In genomic region chr3:66478923-66479322, GRCh38 we compare ENCODE assay signal across 15 cellular contexts. TPM values are rescaled to one million over a fixed set of nuclear protein-coding genes. Genes with fewer than 3 reads are reported as not detected.
DNase-seq lines count a peak whose midpoint lies in the region; ATAC-seq, FAIRE-seq and TF ChIP-seq lines count a peak whose summit lies in the region.
"Had no signal": no experiment of that assay in that cellular context is flagged by ENCODE, and none has a peak within 500 bp of the region (broad histone marks: within the 10 kb centered on the region; RNA-seq: fewer than 3 reads in every experiment).

No MANE protein-coding gene starts in this region.

- H3K4me3 Mint-ChIP-seq in WTC11 (peak overlapping the region; percentile 42), Calu3 (ENCODE audit: low read depth, unreplicated experiment) (no peak overlapping the region)

- in situ Hi-C loops in HepG2 (cut with HindIII; ENCODE audit: extremely low pct_ligation_motif_present, low pct_unique_long_range_greater_than_20kb) = no loop called here
- in situ Hi-C loops in KBM-7 (cut with MboI; ENCODE audit: low pct_unique_long_range_greater_than_20kb, low sequenced_read_pairs) = no loop called here

- H3K27me3 ChIP-seq in HepG2 (ENCODE audit: control insufficient read depth in 1 of 2, insufficient read depth in 2 of 2, low read length in 2 of 2) = no peaks in the 10 kb centered on the region
- H3K27me3 ChIP-seq in right lobe of liver = no peaks in the 10 kb centered on the region
- H3K27me3 ChIP-seq: gastrocnemius medialis, SJSA1 had no signal

- H3K9me3 ChIP-seq in HepG2 (ENCODE audit: low read length) (no peaks in the 10 kb centered on the region), right lobe of liver (no peaks in the 10 kb centered on the region), mucosa of descending colon (no peaks in the 10 kb centered on the region)
- H3K9me3 ChIP-seq: gastrocnemius medialis, SJSA1 had no signal

- no peaks in the 10 kb centered on the region for H3K9me3 Mint-ChIP-seq in WTC11
- H3K9me3 Mint-ChIP-seq in Calu3 (ENCODE audit: low read depth, unreplicated experiment) = no peaks in the 10 kb centered on the region
- H3K9me3 Mint-ChIP-seq: endodermal cell had no signal

- no peak overlapping the region for H2AFZ ChIP-seq in HepG2 (ENCODE audit: low read length)

- no peak overlapping the region for H3K9ac ChIP-seq in HepG2 (ENCODE audit: insufficient read depth, low read depth, low read length)

- H3K4me3 ChIP-seq in HepG2 (replicated peaks in 1 of 3; ENCODE audit: insufficient read depth in 1 of 3, low read depth in 2 of 3, low read length in 3 of 3) (no peak overlapping the region), right lobe of liver (no peak overlapping the region), mucosa of descending colon (no peak overlapping the region)
- H3K4me3 ChIP-seq: gastrocnemius medialis, SJSA1 had no signal

- POLR2A ChIA-PET in HepG2 (lab: Yijun Ruan, JAX) (interaction anchor here (1.2 to 7.6 kb wide), 3 partner anchors 10 to 20 kb away, joined by 3 to 115 read pairs (median 20); no protein-coding TSS in a partner anchor), WTC11 (lab: Charles Lee) (interaction anchor here (0.5 to 0.8 kb wide), 2 partner anchors 17 to 131 kb away, joined by 3 to 4 read pairs; no protein-coding TSS in a partner anchor)

- DNase-seq in HepG2 (ENCODE audit: low spot score) (no peak), right lobe of liver (no peak), WTC11 (ENCODE audit: low spot score) (no peak), mucosa of descending colon (peak in 2 of 3 donors; percentile 54 to 68), kidney tubule cell (ENCODE audit: low spot score) (no peak), Calu3 (no peak), KBM-7 (no peak)
- no peak for DNase-seq in stimulated activated CD4-positive, alpha-beta T cell treated with anti-CD3 and anti-CD28 coated beads, Interleukin-1b, Interleukin-23, amount 100 ng/mL, for 48 hours
- DNase-seq: DND-41; endodermal cell; gastrocnemius medialis; stimulated activated CD4-positive, alpha-beta T cell treated with anti-CD3 and anti-CD28 coated beads, Interleukin-12 subunit alpha, Interleukin-12 subunit beta, amount 100 ng/mL, for 4 hours had no signal

- H3K36me3 Mint-ChIP-seq in WTC11 = no peaks in the 10 kb centered on the region
- H3K36me3 Mint-ChIP-seq in Calu3 (ENCODE audit: insufficient read depth, unreplicated experiment) = no peaks in the 10 kb centered on the region

- H3K4me1 ChIP-seq in HepG2 (ENCODE audit: insufficient read depth, low read length) (peaks cover 98% of the 10 kb centered on the region), right lobe of liver (peaks cover 0 to 80% (median 25%) of the 10 kb centered on the region in 4 donors), mucosa of descending colon (ENCODE audit: low read depth) (peaks cover 88% of the 10 kb centered on the region)

- no peak for TF ChIP-seq EP300 in HepG2 (IDR thresholded peaks at IDR 0.05; ENCODE audit: low read depth in 2 of 2, low read length in 2 of 2)
- no peak for TF ChIP-seq EP300 in HepG2 (CRISPR knock-in tag; IDR thresholded peaks at IDR 0.05; ENCODE audit: borderline replicate concordance)

- H3K27ac Mint-ChIP-seq in WTC11 = peak overlapping the region; percentile 48
- H3K27ac Mint-ChIP-seq in Calu3 (ENCODE audit: unreplicated experiment) = no peak overlapping the region
- H3K27ac Mint-ChIP-seq: endodermal cell had no signal

- H3K4me2 ChIP-seq in HepG2 (ENCODE audit: low read depth, low read length) = no peak overlapping the region

- CTCF ChIA-PET in HepG2 (lab: Yijun Ruan, JAX; ENCODE audit: low intra/inter-chr PET ratio, low total read pairs) = no interaction called here
- CTCF ChIA-PET in WTC11 (lab: Charles Lee) = interaction anchor here (1.3 kb wide), 1 partner anchor 72 kb away, joined by 4 read pairs; no protein-coding TSS in a partner anchor
- CTCF ChIA-PET in Calu3 (lab: Charles Lee) = interaction anchor here (1.2 kb wide), 1 partner anchor 12 kb away, joined by 4 read pairs; no protein-coding TSS in a partner anchor

- H3K4me1 Mint-ChIP-seq in WTC11 (peaks cover 12% of the 10 kb centered on the region), Calu3 (ENCODE audit: low read depth, unreplicated experiment) (peaks cover 37% of the 10 kb centered on the region)

- WGBS in HepG2 (ENCODE audit: low lambda C conversion rate) = 95% methylated on average over 8 of the region's 8 CpGs
- WGBS in right lobe of liver (ENCODE audit: insufficient coverage, low coverage, low lambda C conversion rate, missing lambda C conversion rate) = 87% methylated on average over 8 of the region's 8 CpGs

- H4K20me1 ChIP-seq in HepG2 (ENCODE audit: insufficient read depth, low read length) = no peaks in the 10 kb centered on the region

- ATAC-seq in HepG2 = no peak
- no peak for ATAC-seq in right lobe of liver
- ATAC-seq in WTC11 = peak; percentile 21
- ATAC-seq in mucosa of descending colon = peak; percentile 58
- ATAC-seq: gastrocnemius medialis had no signal

- no peak for TF ChIP-seq RAD21 in HepG2 (CRISPR knock-in tag; IDR thresholded peaks at IDR 0.05)

- H3K36me3 ChIP-seq in HepG2 (replicated peaks in 1 of 2; ENCODE audit: control insufficient read depth in 1 of 2, insufficient read depth in 2 of 2, low read length in 2 of 2) (no peaks in the 10 kb centered on the region), right lobe of liver (no peaks in the 10 kb centered on the region), mucosa of descending colon (ENCODE audit: low read depth) (no peaks in the 10 kb centered on the region)
- H3K36me3 ChIP-seq: gastrocnemius medialis, SJSA1 had no signal

- H3K27me3 Mint-ChIP-seq in WTC11 (ENCODE audit: low read depth) (no peaks in the 10 kb centered on the region), Calu3 (ENCODE audit: unreplicated experiment) (no peaks in the 10 kb centered on the region)

- intact Hi-C loops in HepG2 (cut with micrococcal nuclease; ENCODE audit: unreplicated experiment) = no loop called here
- intact Hi-C loops in right lobe of liver (cut with DNase I) = no loop called here
- intact Hi-C loops in mucosa of descending colon (cut with DNase I, micrococcal nuclease) = loop anchor here (5.0 to 10.0 kb wide), 2 partner anchors 37 to 54 kb away; no protein-coding TSS in a partner anchor
- intact Hi-C loops in Calu3 (cut with micrococcal nuclease; ENCODE audit: unreplicated experiment) = no loop called here

- no peak for FAIRE-seq in HepG2 (lab: Jason Lieb, UNC)
- FAIRE-seq: astrocyte, keratinocyte had no signal

- H3K27ac ChIP-seq in HepG2 (ENCODE audit: extremely low read length, insufficient read depth, low read length) (peak overlapping the region; percentile 99), right lobe of liver (no peak overlapping the region)
- H3K27ac ChIP-seq: gastrocnemius medialis, SJSA1 had no signal

- TF ChIP-seq POLR2A in HepG2 (IDR thresholded peaks at IDR 0.05; ENCODE audit: insufficient read depth in 1 of 2, low read depth in 2 of 2, low read length in 2 of 2) = no peak
- no peak for TF ChIP-seq POLR2A in right lobe of liver (IDR thresholded peaks at IDR 0.05)

- TF ChIP-seq CTCF in HepG2 (CRISPR knock-in tag; IDR thresholded peaks at IDR 0.05) (no peak), right lobe of liver (IDR thresholded peaks at IDR 0.05) (no peak), WTC11 (IDR thresholded peaks at IDR 0.05) (no peak), mucosa of descending colon (IDR thresholded peaks at IDR 0.05) (no peak), Calu3 (IDR thresholded peaks at IDR 0.05; ENCODE audit: unreplicated experiment) (no peak)

- BruUV-seq in HepG2 (replicated peaks; lab: Mats Ljungman, UMichigan) (no TSS peak), Calu3 (replicated peaks; lab: Mats Ljungman, UMichigan) (no TSS peak)

- H3K79me2 ChIP-seq in HepG2 (ENCODE audit: insufficient read depth, low read length) = peaks cover 85% of the 10 kb centered on the region

TF ChIP-seq in WTC11, 78 proteins besides CTCF, POLR2A, EP300 and RAD21 (continues in another document):
- no peak for TF ChIP-seq KAT7 (CRISPR knock-in tag; IDR thresholded peaks at IDR 0.05; ENCODE audit: borderline replicate concordance)
- TF ChIP-seq ATF3 (CRISPR knock-in tag; conservative IDR thresholded peaks at IDR 0.05) = no peak

RNA-seq across cellular contexts. Expression of gene LRIG1, which starts 21.9 kb away (rescaled TPM):
- 16.3 and 24.8 TPM in 2 replicates for total RNA-seq in HepG2 (2016; rRNA removed; fragmentation: Illumina TruSeq; extraction: Trizol)
- total RNA-seq in HepG2 (2016; cell fraction: cytosol; rRNA removed; fragmentation: Illumina TruSeq; extraction: Trizol; ENCODE audit: low read depth) = 24.3 and 29.3 TPM in 2 replicates
- 14.1 and 27.5 TPM in 2 replicates for total RNA-seq in HepG2 (2016; cell fraction: insoluble cytoplasmic fraction; rRNA removed; fragmentation: Illumina TruSeq; extraction: Trizol)
- total RNA-seq in HepG2 (2016; cell fraction: membrane; rRNA removed; fragmentation: Illumina TruSeq; extraction: Trizol) = 13.9 and 14.8 TPM in 2 replicates
- 30.1 and 36.3 TPM in 2 replicates for total RNA-seq in HepG2 (2016; cell fraction: nucleus; rRNA removed; fragmentation: Illumina TruSeq; extraction: Trizol)
- polyA plus RNA-seq in HepG2 (2011; rRNA removed) = 17.8 and 23.5 TPM in 2 replicates
- polyA plus RNA-seq in HepG2 (2011; cell fraction: cytosol; rRNA removed) = 15.1 TPM in 2 replicates
- 38.4 and 48.0 TPM in 2 replicates for polyA plus RNA-seq in HepG2 (2011; cell fraction: nucleus; rRNA removed)
- 18.0 and 20.2 TPM in 2 replicates for polyA plus RNA-seq in HepG2 (2012)
- polyA plus RNA-seq in HepG2 (2016; cell fraction: cytosol; fragmentation: Illumina TruSeq; extraction: Trizol; ENCODE audit: low read depth) = 0.89 and 1.1 TPM in 2 replicates
- polyA plus RNA-seq in HepG2 (2016; cell fraction: insoluble cytoplasmic fraction; fragmentation: Illumina TruSeq; extraction: Trizol; ENCODE audit: low read depth) = 10.0 and 13.0 TPM in 2 replicates
- 3.6 and 4.4 TPM in 2 replicates for polyA plus RNA-seq in HepG2 (2016; cell fraction: membrane; fragmentation: Illumina TruSeq; extraction: Trizol; ENCODE audit: low read depth)
- 39.1 and 41.4 TPM in 2 replicates for polyA plus RNA-seq in HepG2 (2016; cell fraction: nucleus; fragmentation: Illumina TruSeq; extraction: Trizol; ENCODE audit: insufficient read depth, low read depth)
- polyA minus RNA-seq in HepG2 (2011; rRNA and poly(A)+ RNA removed; ENCODE audit: low replicate concordance) = 0.94 and 60.0 TPM in 2 replicates
- 12.2 and 17.4 TPM in 2 replicates for polyA minus RNA-seq in HepG2 (2011; cell fraction: cytosol; rRNA and poly(A)+ RNA removed)
- polyA minus RNA-seq in HepG2 (2011; cell fraction: nucleus; rRNA and poly(A)+ RNA removed) = 26.6 and 27.2 TPM in 2 replicates
- total RNA-seq in right lobe of liver = 10 to 100 TPM; 15.8 to 23.2 (median 17.8) TPM
- 105 to 109 TPM (median 108 TPM) in 3 replicates for total RNA-seq in WTC11 (2021)
- 100 to 1,000 TPM in 1 of 3 donors, 10 to 100 TPM in 2; 72.1 to 180 (median 75.3) TPM for total RNA-seq in mucosa of descending colon
- 10.0 and 14.7 TPM in 2 replicates for total RNA-seq in Calu3 (2022)

Comparison
In these comparisons a context has a peak if more than half of its experiments do, and no peak if none do; other contexts are left out.
1. ATAC-seq: peak in WTC11 (single experiment) and mucosa of descending colon (single experiment); none in HepG2 (single experiment) and right lobe of liver (0 of 4).
2. DNase-seq: peak in mucosa of descending colon (2 of 3); none in HepG2 (single experiment), right lobe of liver (0 of 3), WTC11 (single experiment), stimulated activated CD4-positive, alpha-beta T cell treated with anti-CD3 and anti-CD28 coated beads, Interleukin-1b, Interleukin-23, amount 100 ng/mL, for 48 hours (single experiment), kidney tubule cell (single experiment), Calu3 (single experiment) and KBM-7 (single experiment).
3. intact Hi-C loops: an anchor here in mucosa of descending colon (5.0 to 10.0 kb wide); none called in HepG2, right lobe of liver and Calu3.